8 cellular contexts compared by ENCODE assay signal in the genomic region with DNA sequence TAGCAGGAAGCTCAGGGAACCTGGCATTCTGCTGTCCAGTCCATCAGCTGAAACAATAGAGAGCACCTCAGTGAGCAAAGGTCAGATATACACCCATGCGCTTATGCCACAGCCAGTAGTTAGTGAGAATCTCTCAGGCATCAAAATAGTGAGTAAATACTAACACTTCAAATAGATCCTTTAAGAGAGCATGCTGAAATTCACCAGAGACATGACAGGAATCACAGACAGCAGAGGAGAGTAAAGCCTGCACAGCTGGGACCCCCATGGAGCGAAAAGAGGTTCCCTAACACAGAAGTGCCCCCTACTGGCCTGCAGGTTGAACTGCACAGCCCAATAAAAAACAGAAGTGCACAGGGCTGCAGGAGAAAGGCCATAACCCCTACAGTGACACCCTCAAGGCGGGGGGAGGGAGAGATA. TPM values are rescaled to one million over a fixed set of nuclear protein-coding genes. Genes with fewer than 3 reads are reported as not detected.
DNase-seq lines count a peak whose midpoint lies in the region; ATAC-seq and TF ChIP-seq lines count a peak whose summit lies in the region.

No MANE protein-coding gene starts in this region.

- CTCF ChIA-PET in CD4-positive, alpha-beta T cell (lab: Charles Lee) = interaction anchor here (1.2 kb wide), 1 partner anchor 137 kb away, joined by 3 read pairs; no protein-coding TSS in a partner anchor
- CTCF ChIA-PET in WTC11 (lab: Charles Lee) = interaction anchor here (0.6 to 3.0 kb wide), 38 partner anchors 8 to 994 kb away, joined by 3 to 18 read pairs (median 4); a partner anchor contains a TSS

- H3K4me3 Mint-ChIP-seq in CD4-positive, alpha-beta T cell = no peak overlapping the region
- no peak overlapping the region for H3K4me3 Mint-ChIP-seq in WTC11

- POLR2A ChIA-PET in CD4-positive, alpha-beta T cell (lab: Charles Lee) = interaction anchor here (0.9 kb wide), 1 partner anchor 40 kb away, joined by 3 read pairs; no protein-coding TSS in a partner anchor
- POLR2A ChIA-PET in WTC11 (lab: Charles Lee) = no interaction called here

- no peaks in the 10 kb centered on the region for H3K4me1 ChIP-seq in left ventricle myocardium inferior
- peaks cover 0 to 9% (median 0%) of the 10 kb centered on the region in 4 donors for H3K4me1 ChIP-seq in tibial nerve

- peak; percentile 49 for ATAC-seq in CD4-positive, alpha-beta T cell (ENCODE audit: poor library complexity)
- peak; percentile 29 for ATAC-seq in WTC11
- ATAC-seq in HG03432 (IDR thresholded peaks at IDR 0.05; ENCODE audit: unreplicated experiment) = no peak

- 52 to 64% methylated on average over 3 of the region's 3 CpGs for WGBS in tibial nerve, 2 donors

- no peak for TF ChIP-seq POLR2A in tibial nerve (IDR thresholded peaks at IDR 0.05)

- peaks cover 4% of the 10 kb centered on the region for H3K9me3 ChIP-seq in CD4-positive, alpha-beta T cell (ENCODE audit: control insufficient read depth, low read length)
- H3K9me3 ChIP-seq in left ventricle myocardium inferior (replicated peaks) = peaks cover 10% of the 10 kb centered on the region
- peaks cover 0 to 6% (median 0%) of the 10 kb centered on the region in 4 donors for H3K9me3 ChIP-seq in tibial nerve

- no peaks in the 10 kb centered on the region for H3K27me3 ChIP-seq in CD4-positive, alpha-beta T cell (ENCODE audit: control insufficient read depth, insufficient read depth, low read length)
- H3K27me3 ChIP-seq in left ventricle myocardium inferior (ENCODE audit: low read depth) = peaks cover 24% of the 10 kb centered on the region
- no peaks in the 10 kb centered on the region for H3K27me3 ChIP-seq in tibial nerve

- H3K27ac ChIP-seq in CD4-positive, alpha-beta T cell (ENCODE audit: low read depth, low read length) = no peak overlapping the region
- H3K27ac ChIP-seq in left ventricle myocardium inferior (replicated peaks) = no peak overlapping the region
- no peak overlapping the region for H3K27ac ChIP-seq in tibial nerve

- H3K36me3 ChIP-seq in left ventricle myocardium inferior = no peaks in the 10 kb centered on the region
- no peaks in the 10 kb centered on the region for H3K36me3 ChIP-seq in tibial nerve

- no peak for TF ChIP-seq EP300 in tibial nerve (IDR thresholded peaks at IDR 0.05)

- intact Hi-C loops in CD4-positive, alpha-beta T cell (cut with DNase I, micrococcal nuclease) = loop anchor here in 1 of 2 experiments (5.0 kb wide), 1 partner anchor 93 kb away; no protein-coding TSS in a partner anchor
- intact Hi-C loops in left ventricle myocardium inferior (cut with micrococcal nuclease) = no loop called here

- H3K4me1 Mint-ChIP-seq in CD4-positive, alpha-beta T cell (ENCODE audit: low read depth) = peaks cover 41% of the 10 kb centered on the region
- H3K4me1 Mint-ChIP-seq in WTC11 = peaks cover 6% of the 10 kb centered on the region

- TF ChIP-seq CTCF in CD4-positive, alpha-beta T cell (IDR thresholded peaks at IDR 0.05) = peak; percentile 56
- TF ChIP-seq CTCF in HFF-Myc (IDR thresholded peaks at IDR 0.05; ENCODE audit: low read depth, low read length, missing control alignments) = peak; percentile 76
- peak; percentile 87 for TF ChIP-seq CTCF in WTC11 (IDR thresholded peaks at IDR 0.05)
- TF ChIP-seq CTCF in left ventricle myocardium inferior (IDR thresholded peaks at IDR 0.05; ENCODE audit: borderline replicate concordance) = peak; percentile 55
- peak in 3 of 5 experiments; percentile 6 to 42 (median 35) for TF ChIP-seq CTCF in tibial nerve (IDR thresholded peaks at IDR 0.05)

- peak overlapping the region; percentile 12 for H3K27ac Mint-ChIP-seq in CD4-positive, alpha-beta T cell
- H3K27ac Mint-ChIP-seq in WTC11 = no peak overlapping the region

- peak in 2 of 10 experiments; percentile 0 to 28 for DNase-seq in CD4-positive, alpha-beta T cell
- DNase-seq in HFF-Myc (ENCODE audit: extremely low read depth, low read depth) = no peak
- peak; percentile 68 for DNase-seq in WTC11 (ENCODE audit: low spot score)
- DNase-seq in left ventricle myocardium inferior = no peak
- no peak for DNase-seq in tibial nerve (ENCODE audit: low spot score in 2 of 2)
- no peak for DNase-seq in activated gamma-delta T cell (lab: John Stamatoyannopoulos, UW)
- DNase-seq in superior temporal gyrus (ENCODE audit: extremely low spot score) = no peak

- H3K4me3 ChIP-seq in HFF-Myc (replicated peaks; ENCODE audit: low read depth, low read length) (no peak overlapping the region), left ventricle myocardium inferior (no peak overlapping the region), tibial nerve (no peak overlapping the region)

- H3K27me3 Mint-ChIP-seq in CD4-positive, alpha-beta T cell = no peaks in the 10 kb centered on the region
- H3K27me3 Mint-ChIP-seq in WTC11 (ENCODE audit: low read depth) = no peaks in the 10 kb centered on the region

- peaks cover 3% of the 10 kb centered on the region for H3K9me3 Mint-ChIP-seq in CD4-positive, alpha-beta T cell
- H3K9me3 Mint-ChIP-seq in WTC11 = peaks cover 8% of the 10 kb centered on the region; the same call in 1 of the 2 replicates

- H3K36me3 Mint-ChIP-seq in CD4-positive, alpha-beta T cell (ENCODE audit: low read depth) = peaks cover 96% of the 10 kb centered on the region
- no peaks in the 10 kb centered on the region for H3K36me3 Mint-ChIP-seq in WTC11

TF ChIP-seq in WTC11, 78 proteins besides CTCF, POLR2A, EP300 and RAD21 (continues in another document):
- TF ChIP-seq, protein P1, sequence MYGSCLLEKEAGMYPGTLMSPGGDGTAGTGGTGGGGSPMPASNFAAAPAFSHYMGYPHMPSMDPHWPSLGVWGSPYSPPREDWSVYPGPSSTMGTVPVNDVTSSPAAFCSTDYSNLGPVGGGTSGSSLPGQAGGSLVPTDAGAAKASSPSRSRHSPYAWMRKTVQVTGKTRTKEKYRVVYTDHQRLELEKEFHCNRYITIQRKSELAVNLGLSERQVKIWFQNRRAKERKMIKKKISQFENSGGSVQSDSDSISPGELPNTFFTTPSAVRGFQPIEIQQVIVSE (CRISPR knock-in tag; IDR thresholded peaks at IDR 0.05; ENCODE audit: borderline replicate concordance) = no peak
- TF ChIP-seq TEAD4 (CRISPR knock-in tag; IDR thresholded peaks at IDR 0.05) (no peak), ESRRA (CRISPR knock-in tag; IDR thresholded peaks at IDR 0.05; ENCODE audit: borderline replicate concordance) (no peak), CREM (CRISPR knock-in tag; IDR thresholded peaks at IDR 0.05) (no peak), NR1H2 (CRISPR knock-in tag; IDR thresholded peaks at IDR 0.05) (no peak), JUN (CRISPR knock-in tag; IDR thresholded peaks at IDR 0.05) (no peak)
- TF ChIP-seq, protein P2, sequence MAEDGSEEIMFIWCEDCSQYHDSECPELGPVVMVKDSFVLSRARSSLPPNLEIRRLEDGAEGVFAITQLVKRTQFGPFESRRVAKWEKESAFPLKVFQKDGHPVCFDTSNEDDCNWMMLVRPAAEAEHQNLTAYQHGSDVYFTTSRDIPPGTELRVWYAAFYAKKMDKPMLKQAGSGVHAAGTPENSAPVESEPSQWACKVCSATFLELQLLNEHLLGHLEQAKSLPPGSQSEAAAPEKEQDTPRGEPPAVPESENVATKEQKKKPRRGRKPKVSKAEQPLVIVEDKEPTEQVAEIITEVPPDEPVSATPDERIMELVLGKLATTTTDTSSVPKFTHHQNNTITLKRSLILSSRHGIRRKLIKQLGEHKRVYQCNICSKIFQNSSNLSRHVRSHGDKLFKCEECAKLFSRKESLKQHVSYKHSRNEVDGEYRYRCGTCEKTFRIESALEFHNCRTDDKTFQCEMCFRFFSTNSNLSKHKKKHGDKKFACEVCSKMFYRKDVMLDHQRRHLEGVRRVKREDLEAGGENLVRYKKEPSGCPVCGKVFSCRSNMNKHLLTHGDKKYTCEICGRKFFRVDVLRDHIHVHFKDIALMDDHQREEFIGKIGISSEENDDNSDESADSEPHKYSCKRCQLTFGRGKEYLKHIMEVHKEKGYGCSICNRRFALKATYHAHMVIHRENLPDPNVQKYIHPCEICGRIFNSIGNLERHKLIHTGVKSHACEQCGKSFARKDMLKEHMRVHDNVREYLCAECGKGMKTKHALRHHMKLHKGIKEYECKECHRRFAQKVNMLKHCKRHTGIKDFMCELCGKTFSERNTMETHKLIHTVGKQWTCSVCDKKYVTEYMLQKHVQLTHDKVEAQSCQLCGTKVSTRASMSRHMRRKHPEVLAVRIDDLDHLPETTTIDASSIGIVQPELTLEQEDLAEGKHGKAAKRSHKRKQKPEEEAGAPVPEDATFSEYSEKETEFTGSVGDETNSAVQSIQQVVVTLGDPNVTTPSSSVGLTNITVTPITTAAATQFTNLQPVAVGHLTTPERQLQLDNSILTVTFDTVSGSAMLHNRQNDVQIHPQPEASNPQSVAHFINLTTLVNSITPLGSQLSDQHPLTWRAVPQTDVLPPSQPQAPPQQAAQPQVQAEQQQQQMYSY (CRISPR knock-in tag; IDR thresholded peaks at IDR 0.05) = no peak
- TF ChIP-seq, protein P3, sequence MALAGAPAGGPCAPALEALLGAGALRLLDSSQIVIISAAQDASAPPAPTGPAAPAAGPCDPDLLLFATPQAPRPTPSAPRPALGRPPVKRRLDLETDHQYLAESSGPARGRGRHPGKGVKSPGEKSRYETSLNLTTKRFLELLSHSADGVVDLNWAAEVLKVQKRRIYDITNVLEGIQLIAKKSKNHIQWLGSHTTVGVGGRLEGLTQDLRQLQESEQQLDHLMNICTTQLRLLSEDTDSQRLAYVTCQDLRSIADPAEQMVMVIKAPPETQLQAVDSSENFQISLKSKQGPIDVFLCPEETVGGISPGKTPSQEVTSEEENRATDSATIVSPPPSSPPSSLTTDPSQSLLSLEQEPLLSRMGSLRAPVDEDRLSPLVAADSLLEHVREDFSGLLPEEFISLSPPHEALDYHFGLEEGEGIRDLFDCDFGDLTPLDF (CRISPR knock-in tag; IDR thresholded peaks at IDR 0.05) = no peak
- TF ChIP-seq, protein P4, sequence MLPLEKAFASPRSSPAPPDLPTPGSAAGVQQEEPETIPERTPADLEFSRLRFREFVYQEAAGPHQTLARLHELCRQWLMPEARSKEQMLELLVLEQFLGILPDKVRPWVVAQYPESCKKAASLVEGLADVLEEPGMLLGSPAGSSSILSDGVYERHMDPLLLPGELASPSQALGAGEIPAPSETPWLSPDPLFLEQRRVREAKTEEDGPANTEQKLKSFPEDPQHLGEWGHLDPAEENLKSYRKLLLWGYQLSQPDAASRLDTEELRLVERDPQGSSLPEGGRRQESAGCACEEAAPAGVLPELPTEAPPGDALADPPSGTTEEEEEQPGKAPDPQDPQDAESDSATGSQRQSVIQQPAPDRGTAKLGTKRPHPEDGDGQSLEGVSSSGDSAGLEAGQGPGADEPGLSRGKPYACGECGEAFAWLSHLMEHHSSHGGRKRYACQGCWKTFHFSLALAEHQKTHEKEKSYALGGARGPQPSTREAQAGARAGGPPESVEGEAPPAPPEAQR (CRISPR knock-in tag; IDR thresholded peaks at IDR 0.05) = no peak

RNA-seq across cellular contexts. Expression of a gene that starts 57.6 kb away (rescaled TPM):
- total RNA-seq in CD4-positive, alpha-beta T cell = not detected
- total RNA-seq in WTC11 (2021) = not detected in 3 replicates
- not detected for total RNA-seq in left ventricle myocardium inferior
- not detected for total RNA-seq in tibial nerve

Comparison
In these comparisons a context has a peak if more than half of its experiments do, and no peak if none do; other contexts are left out.
1. CTCF ChIP-seq: peak in every context shown above with its lines; median percentile 87 in WTC11; 76 in HFF-Myc; 56 in CD4-positive, alpha-beta T cell; 55 in left ventricle myocardium inferior; 35 in tibial nerve.